In genomic region chr1:16632044-16632850, GRCh38 we compare ENCODE assay signal across 9 cellular contexts. TPM values are rescaled to one million over a fixed set of nuclear protein-coding genes. Genes with fewer than 3 reads are reported as not detected.
DNase-seq lines count a peak whose midpoint lies in the region; ATAC-seq and TF ChIP-seq lines count a peak whose summit lies in the region.
"Not testable (repeated sequence)": the region's sequence is repeated elsewhere in the genome, so short reads cannot be mapped to it uniquely, and the experiment has no call there.
"Had no signal": no experiment of that assay in that cellular context is flagged by ENCODE, and none has a peak within 500 bp of the region (broad histone marks: within the 10 kb centered on the region; RNA-seq: fewer than 3 reads in every experiment).

No MANE protein-coding gene starts in this region.

- peaks cover 74 to 77% of the 10 kb centered on the region in 2 donors for H3K36me3 Mint-ChIP-seq in CD14-positive monocyte
- peaks cover 74% of the 10 kb centered on the region for H3K36me3 Mint-ChIP-seq in activated B cell treated with CpG ODN at 0.5 μM for 24 hours (ENCODE audit: low read depth)
- peaks cover 56% of the 10 kb centered on the region for H3K36me3 Mint-ChIP-seq in activated T-helper 2 cell treated with anti-CD3 and anti-CD28 coated beads, Interferon-gamma antibody, Interleukin-2, Interleukin-4, amounts not matched to agents 10 μg/mL and 5 μg/mL and 100 μg/mL, durations not matched to agents 14 hours and 24 hours and 36 hours (ENCODE audit: low read depth)
- peaks cover 46% of the 10 kb centered on the region for H3K36me3 Mint-ChIP-seq in chondrocyte (ENCODE audit: low read depth)
- peaks cover 62% of the 10 kb centered on the region for H3K36me3 Mint-ChIP-seq in osteocyte (ENCODE audit: unreplicated experiment)
- H3K36me3 Mint-ChIP-seq in stimulated activated naive B cell treated with anti-CD40 and anti-IgM and Interleukin-4, amounts not matched to agents 10 μg/mL and 1 μg/mL and 100 μg/mL, for 72 hours = peaks cover 65 to 71% of the 10 kb centered on the region in 2 donors

- POLR2A ChIA-PET in activated B cell treated with CpG ODN at 0.5 μM for 24 hours (lab: Charles Lee) = not testable (repeated sequence)

- ATAC-seq in activated B cell treated with CpG ODN at 0.5 μM for 24 hours (ENCODE audit: low read depth); right cardiac atrium; stimulated activated naive B cell treated with anti-CD40 and anti-IgM and Interleukin-4, amounts not matched to agents 10 μg/mL and 1 μg/mL and 100 μg/mL, for 72 hours (replicated peaks): not testable (repeated sequence)

- not testable (repeated sequence) for H3K27me3 Mint-ChIP-seq in CD14-positive monocyte (ENCODE audit: low read depth in 3 of 3); activated B cell treated with CpG ODN at 0.5 μM for 24 hours; activated T-helper 2 cell treated with anti-CD3 and anti-CD28 coated beads, Interferon-gamma antibody, Interleukin-2, Interleukin-4, amounts not matched to agents 10 μg/mL and 5 μg/mL and 100 μg/mL, durations not matched to agents 14 hours and 24 hours and 36 hours (ENCODE audit: low read depth); chondrocyte (ENCODE audit: low read depth); osteocyte (ENCODE audit: unreplicated experiment); stimulated activated naive B cell treated with anti-CD40 and anti-IgM and Interleukin-4, amounts not matched to agents 10 μg/mL and 1 μg/mL and 100 μg/mL, for 72 hours

- intact Hi-C loops in CD14-positive monocyte (cut with micrococcal nuclease); activated B cell treated with CpG ODN at 0.5 μM for 24 hours (cut with micrococcal nuclease); activated T-helper 2 cell treated with anti-CD3 and anti-CD28 coated beads, Interferon-gamma antibody, Interleukin-2, Interleukin-4, amounts not matched to agents 10 μg/mL and 5 μg/mL and 100 μg/mL, durations not matched to agents 14 hours and 24 hours and 36 hours (cut with micrococcal nuclease); right cardiac atrium (cut with DNase I): not testable (repeated sequence)

- CTCF ChIA-PET in activated B cell treated with CpG ODN at 0.5 μM for 24 hours (lab: Charles Lee) = interaction anchor here (0.6 to 1.3 kb wide), 3 partner anchors 11 to 80 kb away, joined by 3 to 5 read pairs (median 3); no protein-coding TSS in a partner anchor

- H3K4me1 ChIP-seq in right cardiac atrium (ENCODE audit: control insufficient read depth, insufficient read depth, low read length) = not testable (repeated sequence)

- H3K4me1 Mint-ChIP-seq in CD14-positive monocyte; activated B cell treated with CpG ODN at 0.5 μM for 24 hours; activated T-helper 2 cell treated with anti-CD3 and anti-CD28 coated beads, Interferon-gamma antibody, Interleukin-2, Interleukin-4, amounts not matched to agents 10 μg/mL and 5 μg/mL and 100 μg/mL, durations not matched to agents 14 hours and 24 hours and 36 hours (ENCODE audit: low read depth); chondrocyte (ENCODE audit: low read depth); osteocyte (ENCODE audit: unreplicated experiment); stimulated activated naive B cell treated with anti-CD40 and anti-IgM and Interleukin-4, amounts not matched to agents 10 μg/mL and 1 μg/mL and 100 μg/mL, for 72 hours: not testable (repeated sequence)

- WGBS in right cardiac atrium = 94% methylated on average over 14 of the region's 14 CpGs

- H3K27me3 ChIP-seq in right cardiac atrium (ENCODE audit: control insufficient read depth, insufficient read depth) = not testable (repeated sequence)

- H3K27ac Mint-ChIP-seq in CD14-positive monocyte = peak overlapping the region in 1 of 7 donors; percentile 9
- not testable (repeated sequence) for H3K27ac Mint-ChIP-seq in activated B cell treated with CpG ODN at 0.5 μM for 24 hours; activated T-helper 2 cell treated with anti-CD3 and anti-CD28 coated beads, Interferon-gamma antibody, Interleukin-2, Interleukin-4, amounts not matched to agents 10 μg/mL and 5 μg/mL and 100 μg/mL, durations not matched to agents 14 hours and 24 hours and 36 hours; chondrocyte (ENCODE audit: unreplicated experiment); osteocyte (ENCODE audit: unreplicated experiment)
- peak overlapping the region; percentile 10 for H3K27ac Mint-ChIP-seq in stimulated activated naive B cell treated with anti-CD40 and anti-IgM and Interleukin-4, amounts not matched to agents 10 μg/mL and 1 μg/mL and 100 μg/mL, for 72 hours

- not testable (repeated sequence) for H3K4me3 Mint-ChIP-seq in CD14-positive monocyte; activated B cell treated with CpG ODN at 0.5 μM for 24 hours; activated T-helper 2 cell treated with anti-CD3 and anti-CD28 coated beads, Interferon-gamma antibody, Interleukin-2, Interleukin-4, amounts not matched to agents 10 μg/mL and 5 μg/mL and 100 μg/mL, durations not matched to agents 14 hours and 24 hours and 36 hours (ENCODE audit: low read depth); chondrocyte (ENCODE audit: unreplicated experiment); osteocyte (ENCODE audit: unreplicated experiment); stimulated activated naive B cell treated with anti-CD40 and anti-IgM and Interleukin-4, amounts not matched to agents 10 μg/mL and 1 μg/mL and 100 μg/mL, for 72 hours

- peak; percentile 46 for DNase-seq in CD14-positive monocyte (ENCODE audit: low spot score)
- DNase-seq in activated B cell treated with CpG ODN at 0.5 μM for 24 hours = peak; percentile 25
- peak; percentile 8 for DNase-seq in activated T-helper 2 cell treated with anti-CD3 and anti-CD28 coated beads, Interferon-gamma antibody, Interleukin-2, Interleukin-4, amounts not matched to agents 10 μg/mL and 5 μg/mL and 100 μg/mL, durations not matched to agents 14 hours and 24 hours and 36 hours (ENCODE audit: low spot score)
- peak; percentile 94 for DNase-seq in chondrocyte (ENCODE audit: low spot score)
- peak; percentile 4 to 55 (median 20) for DNase-seq in right cardiac atrium
- DNase-seq in mesenteric fat pad (ENCODE audit: low spot score) = peak; percentile 87
- peak; percentile 89 for DNase-seq in osteocyte (ENCODE audit: extremely low spot score, unreplicated experiment)
- not testable (repeated sequence) for DNase-seq in stimulated activated naive B cell treated with anti-CD40 and anti-IgM and Interleukin-4, amounts not matched to agents 10 μg/mL and 1 μg/mL and 100 μg/mL, for 72 hours

- H3K4me3 ChIP-seq in right cardiac atrium (ENCODE audit: low read length) = not testable (repeated sequence)

- not testable (repeated sequence) for H3K9me3 ChIP-seq in right cardiac atrium (ENCODE audit: control insufficient read depth, low read length)

- not testable (repeated sequence) for H3K9me3 Mint-ChIP-seq in CD14-positive monocyte; activated B cell treated with CpG ODN at 0.5 μM for 24 hours; activated T-helper 2 cell treated with anti-CD3 and anti-CD28 coated beads, Interferon-gamma antibody, Interleukin-2, Interleukin-4, amounts not matched to agents 10 μg/mL and 5 μg/mL and 100 μg/mL, durations not matched to agents 14 hours and 24 hours and 36 hours; chondrocyte (ENCODE audit: low read depth); osteocyte (ENCODE audit: unreplicated experiment); stimulated activated naive B cell treated with anti-CD40 and anti-IgM and Interleukin-4, amounts not matched to agents 10 μg/mL and 1 μg/mL and 100 μg/mL, for 72 hours

- TF ChIP-seq CTCF in CD14-positive monocyte (IDR thresholded peaks at IDR 0.05); activated B cell treated with CpG ODN at 0.5 μM for 24 hours (IDR thresholded peaks at IDR 0.05); chondrocyte (IDR thresholded peaks at IDR 0.05); osteocyte (IDR thresholded peaks at IDR 0.05): not testable (repeated sequence)

- H3K27ac ChIP-seq in right cardiac atrium (ENCODE audit: low read length) = not testable (repeated sequence)

RNA-seq across cellular contexts. Expression of gene NBPF1, which starts 18.9 kb away (rescaled TPM):
- polyA plus RNA-seq in CD14-positive monocyte (1 to 10 TPM; 2.6 to 4.3 TPM), right cardiac atrium (6.5 TPM)
- total RNA-seq in activated B cell treated with CpG ODN at 0.5 μM for 24 hours (20.0 and 20.2 TPM in 2 replicates), chondrocyte (52.1 to 67.7 TPM (median 58.9 TPM) in 3 replicates), right cardiac atrium (10 to 100 TPM in 3 of 4 donors, 1 to 10 TPM in 1; 8.9 to 18.7 (median 15.7) TPM), mesenteric fat pad (25.8 TPM), osteocyte (50.1 and 55.6 TPM in 2 replicates)
- total RNA-seq in activated T-helper 2 cell treated with anti-CD3 and anti-CD28 coated beads, Interferon-gamma antibody, Interleukin-2, Interleukin-4, amounts not matched to agents 10 μg/mL and 5 μg/mL and 100 μg/mL, durations not matched to agents 14 hours and 24 hours and 36 hours = 5.2 and 6.1 TPM in 2 replicates

RNA-seq across cellular contexts. Expression of gene RNU1-3, which starts 34.5 kb away (rescaled TPM):
- polyA plus RNA-seq in CD14-positive monocyte = not detected
- total RNA-seq in activated B cell treated with CpG ODN at 0.5 μM for 24 hours = 3,526 and 4,195 TPM in 2 replicates
- total RNA-seq in activated T-helper 2 cell treated with anti-CD3 and anti-CD28 coated beads, Interferon-gamma antibody, Interleukin-2, Interleukin-4, amounts not matched to agents 10 μg/mL and 5 μg/mL and 100 μg/mL, durations not matched to agents 14 hours and 24 hours and 36 hours = 2,033 and 2,369 TPM in 2 replicates
- total RNA-seq in chondrocyte = 1,438 to 1,620 TPM (median 1,579 TPM) in 3 replicates
- total RNA-seq in right cardiac atrium = 1,000 to 10,000 TPM; 3,675 to 8,578 (median 7,073) TPM
- polyA plus RNA-seq in right cardiac atrium = not detected
- 6,165 TPM for total RNA-seq in mesenteric fat pad
- total RNA-seq in osteocyte = 2,650 and 2,859 TPM in 2 replicates
- total RNA-seq: GM23248 had no signal
- polyA plus RNA-seq: GM23248 had no signal
